ENCODE assay signal across 25 cellular contexts in genomic region chr15:100055821-100056220, GRCh38.
A peak's percentile ranks its signal among the peaks of the same experiment; 100 is the strongest.
DNase-seq lines count a peak whose midpoint lies in the region; ATAC-seq, FAIRE-seq and TF ChIP-seq lines count a peak whose summit lies in the region.
"Had no signal": no experiment of that assay in that cellular context is flagged by ENCODE, and none has a peak within 500 bp of the region (broad histone marks: within the 10 kb centered on the region; RNA-seq: fewer than 3 reads in every experiment).

No MANE protein-coding gene starts in this region.

- no peaks in the 10 kb centered on the region for H3K9me3 Mint-ChIP-seq in H9
- no peaks in the 10 kb centered on the region for H3K9me3 Mint-ChIP-seq in naive thymus-derived CD8-positive, alpha-beta T cell
- H3K9me3 Mint-ChIP-seq: CD4-positive, alpha-beta T cell had no signal

- RAD21 ChIA-PET in GM12878 (lab: Charles Lee; ENCODE audit: unreplicated experiment): no interaction called here

- H3K27ac Mint-ChIP-seq in H9: no peak overlapping the region
- no peak overlapping the region for H3K27ac Mint-ChIP-seq in naive thymus-derived CD8-positive, alpha-beta T cell
- H3K27ac Mint-ChIP-seq: CD4-positive, alpha-beta T cell had no signal

- in situ Hi-C loops in GM12878 (cut with MboI): no loop called here

- POLR2A ChIA-PET in GM12878 (lab: Charles Lee): no interaction called here
- POLR2A ChIA-PET in naive thymus-derived CD8-positive, alpha-beta T cell (lab: Charles Lee): no interaction called here

- H3T11ph ChIP-seq in H9 (ENCODE audit: low read length): no peak overlapping the region

- H3K36me3 ChIP-seq in GM12878 (ENCODE audit: control insufficient read depth in 2 of 2, insufficient read depth in 2 of 2, low read length in 1 of 2) (no peaks in the 10 kb centered on the region), suprapubic skin (no peaks in the 10 kb centered on the region)
- H3K36me3 ChIP-seq: BLaER1 treated with 17β-estradiol and CSF1 and Interleukin-3, amounts not matched to agents 10 nM and 100 nM; MG63 had no signal

- TF ChIP-seq CTCF in GM12878 (IDR thresholded peaks at IDR 0.05 in 2 of 3, conservative IDR thresholded peaks at IDR 0.05 in 1 of 3; ENCODE audit: control insufficient read depth in 2 of 3, extremely low read depth in 1 of 3, insufficient read depth in 1 of 3, low read depth in 3 of 3, low read length in 3 of 3): no peak
- TF ChIP-seq CTCF in H9 (conservative IDR thresholded peaks at IDR 0.05): no peak
- TF ChIP-seq CTCF in suprapubic skin (IDR thresholded peaks at IDR 0.05): no peak

- no peak overlapping the region for H4K91ac ChIP-seq in H9 (ENCODE audit: insufficient read length, low read depth, low read length)

- intact Hi-C loops in GM12878 (cut with micrococcal nuclease; ENCODE audit: unreplicated experiment): no loop called here

- no peak overlapping the region for H2AFZ ChIP-seq in GM12878 (ENCODE audit: control insufficient read depth, low read depth, low read length)
- H2AFZ ChIP-seq in H9 (ENCODE audit: low read length): no peak overlapping the region

- H3K79me1 ChIP-seq in H9 (ENCODE audit: insufficient read depth, low read depth, low read length, poor library complexity, severe bottlenecking): no peaks in the 10 kb centered on the region

- BruUV-seq in GM12878 (replicated peaks; lab: Mats Ljungman, UMichigan): no TSS peak

- H3K4me1 Mint-ChIP-seq in H9: peaks cover 19 to 24% of the 10 kb centered on the region in 2 experiments
- peaks cover 0 to 2% (median 0%) of the 10 kb centered on the region in 4 donors for H3K4me1 Mint-ChIP-seq in naive thymus-derived CD8-positive, alpha-beta T cell

- H3K9ac ChIP-seq in GM12878 (ENCODE audit: control insufficient read depth, insufficient read depth, low read length): no peak overlapping the region
- no peak overlapping the region for H3K9ac ChIP-seq in H9 (ENCODE audit: extremely low read depth, insufficient read length, low read length)
- H3K9ac ChIP-seq: BLaER1 treated with 17β-estradiol and CSF1 and Interleukin-3, amounts not matched to agents 10 nM and 100 nM had no signal

- H2BK20ac ChIP-seq in H9 (ENCODE audit: low read depth, low read length, poor library complexity, severe bottlenecking): no peak overlapping the region

- H3K23ac ChIP-seq in H9 (ENCODE audit: insufficient read length, low read depth, low read length): no peak overlapping the region

- no peak overlapping the region for H2BK15ac ChIP-seq in H9 (ENCODE audit: low read depth, low read length)

- no peak overlapping the region for H3K4ac ChIP-seq in H9 (ENCODE audit: low read depth, low read length)

- H3K79me2 ChIP-seq in GM12878 (ENCODE audit: control insufficient read depth, insufficient read depth, low read length) (no peaks in the 10 kb centered on the region), H9 (ENCODE audit: insufficient read depth, low read length) (no peaks in the 10 kb centered on the region)

- H3K23me2 ChIP-seq in H9 (ENCODE audit: insufficient read length, low read depth, low read length, poor library complexity, severe bottlenecking): no peaks in the 10 kb centered on the region

- no peak overlapping the region for H2BK12ac ChIP-seq in H9 (ENCODE audit: insufficient read length, low read depth, low read length)

- no peak overlapping the region for H2BK5ac ChIP-seq in H9 (ENCODE audit: insufficient read length, low read length)

- H3K36me3 Mint-ChIP-seq in H9 (ENCODE audit: insufficient read depth in 1 of 3, low read depth in 3 of 3): no peaks in the 10 kb centered on the region
- peaks cover 0 to 6% (median 0%) of the 10 kb centered on the region in 3 donors for H3K36me3 Mint-ChIP-seq in naive thymus-derived CD8-positive, alpha-beta T cell

- H3K4me3 ChIP-seq in GM12878 (no peak overlapping the region), suprapubic skin (no peak overlapping the region)
- H3K4me3 ChIP-seq: A549; BLaER1 treated with 17β-estradiol and CSF1 and Interleukin-3, amounts not matched to agents 10 nM and 100 nM; MG63; SK-N-MC had no signal

- H3K4me2 ChIP-seq in GM12878 (ENCODE audit: control insufficient read depth, insufficient read depth) (no peak overlapping the region), H9 (ENCODE audit: insufficient read depth, insufficient read length, low read length) (no peak overlapping the region)
- H3K4me2 ChIP-seq: A549; BLaER1 treated with 17β-estradiol and CSF1 and Interleukin-3, amounts not matched to agents 10 nM and 100 nM had no signal

- SMC1A ChIA-PET in GM12878 (lab: Charles Lee; ENCODE audit: uncharacterized antibody, unreplicated experiment): interaction anchor here (0.6 kb wide), 1 partner anchor 973 kb away, joined by 3 read pairs; no protein-coding TSS in a partner anchor

- no peak overlapping the region for H3K14ac ChIP-seq in H9 (ENCODE audit: insufficient read depth, low read length)

- H3K27me3 Mint-ChIP-seq in H9 (ENCODE audit: low read depth): peaks cover 40% of the 10 kb centered on the region
- H3K27me3 Mint-ChIP-seq in naive thymus-derived CD8-positive, alpha-beta T cell: peaks cover 0 to 18% (median 0%) of the 10 kb centered on the region in 5 donors
- H3K27me3 Mint-ChIP-seq: CD4-positive, alpha-beta T cell had no signal

- H3K27me3 ChIP-seq in GM12878 (replicated peaks in 1 of 2; ENCODE audit: control insufficient read depth in 2 of 2, insufficient read depth in 2 of 2, low read length in 1 of 2) (no peaks in the 10 kb centered on the region; a peak in 1 of 4 replicates), H9 (ENCODE audit: insufficient read depth, low read length) (no peaks in the 10 kb centered on the region; the same call in 1 of the 2 replicates), suprapubic skin (peaks cover 4% of the 10 kb centered on the region)
- H3K27me3 ChIP-seq: MG63 had no signal

- H4K20me1 ChIP-seq in GM12878 (ENCODE audit: control insufficient read depth, insufficient read depth) (no peaks in the 10 kb centered on the region), H9 (ENCODE audit: control insufficient read depth, insufficient read depth, insufficient read length) (no peaks in the 10 kb centered on the region)
- H4K20me1 ChIP-seq: BLaER1 treated with 17β-estradiol and CSF1 and Interleukin-3, amounts not matched to agents 10 nM and 100 nM had no signal

- H4K5ac ChIP-seq in H9 (ENCODE audit: insufficient read length, low read depth, low read length): no peak overlapping the region

- no peaks in the 10 kb centered on the region for H3K9me3 ChIP-seq in GM12878 (replicated peaks; ENCODE audit: control insufficient read depth, insufficient read depth, low read length)
- H3K9me3 ChIP-seq in H9 (ENCODE audit: control insufficient read depth, low read depth, low read length): no peaks in the 10 kb centered on the region
- H3K9me3 ChIP-seq in suprapubic skin: no peaks in the 10 kb centered on the region
- H3K9me3 ChIP-seq: A549; BLaER1 treated with 17β-estradiol and CSF1 and Interleukin-3, amounts not matched to agents 10 nM and 100 nM; MG63 had no signal

- WGBS in GM12878 (ENCODE audit: insufficient coverage, insufficient replicate concordance, low lambda C conversion rate, missing lambda C conversion rate): 0% methylated on average over 2 of the region's 2 CpGs
- no CpG with 5 or more reads among the region's 2 CpGs for WGBS in H9 (ENCODE audit: extremely low coverage, insufficient read length, low lambda C conversion rate)
- WGBS in suprapubic skin: 87% methylated on average over 2 of the region's 2 CpGs

- TF ChIP-seq RAD21 in GM12878 (IDR thresholded peaks at IDR 0.05; ENCODE audit: insufficient read depth, low read depth, low read length): no peak

- TF ChIP-seq EP300 in GM12878 (IDR thresholded peaks at IDR 0.05; ENCODE audit: borderline replicate concordance in 1 of 2, control insufficient read depth in 1 of 2, low read depth in 2 of 2, low read length in 2 of 2): no peak
- TF ChIP-seq EP300 in suprapubic skin (IDR thresholded peaks at IDR 0.05): no peak

- no peak overlapping the region for H3K4me3 Mint-ChIP-seq in H9
- no peak overlapping the region for H3K4me3 Mint-ChIP-seq in naive thymus-derived CD8-positive, alpha-beta T cell
- H3K4me3 Mint-ChIP-seq: CD4-positive, alpha-beta T cell had no signal

- CTCF ChIA-PET in GM12878 (lab: Yijun Ruan, JAX): interaction anchor here (0.7 kb wide), 1 partner anchor 42 kb away, joined by 3 read pairs; no protein-coding TSS in a partner anchor

- ATAC-seq in GM18870 (IDR thresholded peaks at IDR 0.05; ENCODE audit: unreplicated experiment) (peak; percentile 60), GM21529 (IDR thresholded peaks at IDR 0.05; ENCODE audit: unreplicated experiment) (peak; percentile 64), HG03469 (IDR thresholded peaks at IDR 0.05; ENCODE audit: unreplicated experiment) (peak; percentile 61), GM12878 (no peak)
- ATAC-seq in naive thymus-derived CD8-positive, alpha-beta T cell: no peak
- ATAC-seq: A549, Panc1 had no signal

- DNase-seq in GM12878 (ENCODE audit: low read depth, low spot score) (no peak), H9 (no peak), suprapubic skin (ENCODE audit: low spot score in 2 of 2) (no peak)
- no peak for DNase-seq in naive thymus-derived CD8-positive, alpha-beta T cell
- DNase-seq: AML-193; CD4-positive, alpha-beta T cell; COR-L47; DMS53; IMR-90; KG1; MG63; NCI-H1694; NCI-H2029 treated with DMSO at 0.1 percent for 48 hours; NCI-H2171; NCI-H226; NCI-H510A; NCI-H69; SIG-M5 had no signal

- TF ChIP-seq POLR2A in GM12878 (IDR thresholded peaks at IDR 0.05; ENCODE audit: low read depth, low read length): no peak
- no peak for TF ChIP-seq POLR2A in suprapubic skin (IDR thresholded peaks at IDR 0.05)

- no peak overlapping the region for H3K56ac ChIP-seq in H9 (ENCODE audit: insufficient read length, low read depth, low read length)

- no peak overlapping the region for H2AK5ac ChIP-seq in H9 (ENCODE audit: insufficient read length, low read length)

- FAIRE-seq in GM12878 (lab: Jason Lieb, UNC): no peak
- FAIRE-seq: A549 had no signal

- no peak overlapping the region for H3K18ac ChIP-seq in H9 (ENCODE audit: insufficient read length, low read depth, low read length)

- no peaks in the 10 kb centered on the region for H3K4me1 ChIP-seq in GM12878 (ENCODE audit: control insufficient read depth, insufficient read depth, low read length)
- no peaks in the 10 kb centered on the region for H3K4me1 ChIP-seq in H9 (ENCODE audit: insufficient read depth, low read length)
- peaks cover 11% of the 10 kb centered on the region for H3K4me1 ChIP-seq in suprapubic skin
- H3K4me1 ChIP-seq: A549 had no signal

- no peak overlapping the region for H4K8ac ChIP-seq in H9 (replicated peaks; ENCODE audit: insufficient read length, low read depth, low read length)

- H3K27ac ChIP-seq in GM12878 (ENCODE audit: control insufficient read depth, insufficient read depth): no peak overlapping the region
- H3K27ac ChIP-seq in H9 (ENCODE audit: insufficient read length, low read depth, low read length): no peak overlapping the region
- H3K27ac ChIP-seq in suprapubic skin: no peak overlapping the region
- H3K27ac ChIP-seq: A549; BLaER1 treated with 17β-estradiol and CSF1 and Interleukin-3, amounts not matched to agents 10 nM and 100 nM; SK-N-MC had no signal

- H2BK120ac ChIP-seq in H9 (ENCODE audit: low read depth, low read length, poor library complexity, severe bottlenecking): no peak overlapping the region

TF ChIP-seq in GM12878, 131 proteins besides CTCF, POLR2A, EP300 and RAD21:
- no peak for TF ChIP-seq YBX1 (IDR thresholded peaks at IDR 0.05)
- TF ChIP-seq SPI1 (IDR thresholded peaks at IDR 0.05; ENCODE audit: borderline replicate concordance, insufficient read depth, low read depth, low read length): peak; percentile 23; the same call in 1 of the 2 replicates

Comparison
In these comparisons a context has a peak if more than half of its experiments do, and no peak if none do; other contexts are left out.
1. ATAC-seq: peak in GM18870 (single experiment), GM21529 (single experiment) and HG03469 (single experiment); none in GM12878 (single experiment) and naive thymus-derived CD8-positive, alpha-beta T cell (0 of 2).